In genomic region chr2:111618577-111618930, GRCh38 we compare ENCODE assay signal across 12 cellular contexts.
DNase-seq lines count a peak whose midpoint lies in the region; ATAC-seq and TF ChIP-seq lines count a peak whose summit lies in the region.
"Had no signal": no experiment of that assay in that cellular context is flagged by ENCODE, and none has a peak within 500 bp of the region (broad histone marks: within the 10 kb centered on the region; RNA-seq: fewer than 3 reads in every experiment).

No MANE protein-coding gene starts in this region.

- H3K27me3 Mint-ChIP-seq in dendritic cell treated with granulocyte-macrophage colony-stimulating factor and Interleukin-4, amounts not matched to agents 40 ng/mL and 50 ng/mL, for 4 days = no peaks in the 10 kb centered on the region

- H3K4me1 Mint-ChIP-seq in dendritic cell treated with granulocyte-macrophage colony-stimulating factor and Interleukin-4, amounts not matched to agents 40 ng/mL and 50 ng/mL, for 4 days (ENCODE audit: low read depth) = peaks cover 45% of the 10 kb centered on the region

- TF ChIP-seq POLR2A in right lobe of liver (IDR thresholded peaks at IDR 0.05) = no peak
- TF ChIP-seq POLR2A in stomach (IDR thresholded peaks at IDR 0.05) = no peak

- intact Hi-C loops in Right ventricle myocardium inferior (cut with DNase I) (no loop called here), cardiac septum (cut with DNase I) (no loop called here), right lobe of liver (cut with DNase I) (no loop called here), stomach (cut with DNase I; ENCODE audit: low total_unique reads) (no loop called here), dorsolateral prefrontal cortex (cut with DNase I) (no loop called here)
- intact Hi-C loops in dendritic cell treated with granulocyte-macrophage colony-stimulating factor and Interleukin-4, amounts not matched to agents 40 ng/mL and 50 ng/mL, for 4 days (cut with micrococcal nuclease) = loop anchor here (5.0 kb wide), 1 partner anchor 79 kb away; no protein-coding TSS in a partner anchor

- H3K9me3 ChIP-seq in right lobe of liver (no peaks in the 10 kb centered on the region), stomach (no peaks in the 10 kb centered on the region)
- H3K9me3 ChIP-seq: sigmoid colon had no signal

- no peak for TF ChIP-seq EP300 in stomach (IDR thresholded peaks at IDR 0.05)

- H3K36me3 Mint-ChIP-seq in dendritic cell treated with granulocyte-macrophage colony-stimulating factor and Interleukin-4, amounts not matched to agents 40 ng/mL and 50 ng/mL, for 4 days (ENCODE audit: low read depth) = no peaks in the 10 kb centered on the region

- H3K27me3 ChIP-seq in right lobe of liver (no peaks in the 10 kb centered on the region), stomach (no peaks in the 10 kb centered on the region), dorsolateral prefrontal cortex (no peaks in the 10 kb centered on the region)
- H3K27me3 ChIP-seq: sigmoid colon had no signal

- H3K4me3 ChIP-seq in right lobe of liver (no peak overlapping the region), stomach (no peak overlapping the region), dorsolateral prefrontal cortex (no peak overlapping the region)
- H3K4me3 ChIP-seq: sigmoid colon had no signal

- H3K9me3 Mint-ChIP-seq in dendritic cell treated with granulocyte-macrophage colony-stimulating factor and Interleukin-4, amounts not matched to agents 40 ng/mL and 50 ng/mL, for 4 days = no peaks in the 10 kb centered on the region

- peak overlapping the region; percentile 52 for H3K27ac Mint-ChIP-seq in dendritic cell treated with granulocyte-macrophage colony-stimulating factor and Interleukin-4, amounts not matched to agents 40 ng/mL and 50 ng/mL, for 4 days

- H3K4me1 ChIP-seq in right lobe of liver (peaks cover 0 to 30% (median 12%) of the 10 kb centered on the region in 4 donors), stomach (peaks cover 0 to 14% (median 4%) of the 10 kb centered on the region in 4 donors)
- H3K4me1 ChIP-seq: sigmoid colon had no signal

- ATAC-seq in Right ventricle myocardium inferior (peak; percentile 8), right lobe of liver (peak in 1 of 4 donors; percentile 42), HG03045 (IDR thresholded peaks at IDR 0.05; ENCODE audit: unreplicated experiment) (no peak)

- WGBS in right lobe of liver (ENCODE audit: insufficient coverage, low coverage, low lambda C conversion rate, missing lambda C conversion rate) = 87% methylated on average over 4 of the region's 7 CpGs
- WGBS in stomach, 5 donors = 63 to 82% (median 77%) methylated on average over 5 to 7 of the region's 7 CpGs

- H3K36me3 ChIP-seq in right lobe of liver (no peaks in the 10 kb centered on the region), stomach (no peaks in the 10 kb centered on the region)
- H3K36me3 ChIP-seq: sigmoid colon had no signal

- peak overlapping the region; percentile 20 to 88 (median 75) for H3K27ac ChIP-seq in right lobe of liver
- peak overlapping the region in 2 of 5 donors; percentile 34 to 60 for H3K27ac ChIP-seq in stomach
- H3K27ac ChIP-seq in dorsolateral prefrontal cortex = peak overlapping the region in 2 of 59 donors; percentile 38 to 51
- H3K27ac ChIP-seq: sigmoid colon had no signal

- no peak overlapping the region for H3K4me3 Mint-ChIP-seq in dendritic cell treated with granulocyte-macrophage colony-stimulating factor and Interleukin-4, amounts not matched to agents 40 ng/mL and 50 ng/mL, for 4 days

- DNase-seq in Right ventricle myocardium inferior (ENCODE audit: missing footprints) (peak; percentile 74), cardiac septum (ENCODE audit: low spot score) (no peak), right lobe of liver (no peak), SW 1271 (lab: John Stamatoyannopoulos, UW) (no peak), stomach (no peak), dorsolateral prefrontal cortex (no peak)
- DNase-seq: activated T-cell treated with anti-CD3 and anti-CD28 coated beads for 4 hours, mesendoderm, NCI-H2107, sigmoid colon had no signal

- no peak for TF ChIP-seq CTCF in right lobe of liver (IDR thresholded peaks at IDR 0.05)
- TF ChIP-seq CTCF in stomach (IDR thresholded peaks at IDR 0.05) = no peak
- TF ChIP-seq CTCF in dorsolateral prefrontal cortex (IDR thresholded peaks at IDR 0.05 in 54 of 56, conservative IDR thresholded peaks at IDR 0.05 in 2 of 56; ENCODE audit: low read depth in 1 of 56, partially characterized antibody in 56 of 56) = no peak
